In genomic region chr10:21172774-21173432, GRCh38 we compare ENCODE assay signal across 8 cellular contexts.
DNase-seq lines count a peak whose midpoint lies in the region; ATAC-seq and TF ChIP-seq lines count a peak whose summit lies in the region.

No MANE protein-coding gene starts in this region.

- 6 to 8% methylated on average over 31 to 36 of the region's 36 CpGs for WGBS in heart right ventricle, 2 donors

- TF ChIP-seq CTCF in GM10266 (IDR thresholded peaks at IDR 0.05; ENCODE audit: control insufficient read depth, insufficient read depth, low read depth, missing control alignments) = no peak
- TF ChIP-seq CTCF in heart right ventricle (IDR thresholded peaks at IDR 0.05) = no peak

- peaks cover 0 to 54% (median 17%) of the 10 kb centered on the region in 7 donors for H3K27me3 ChIP-seq in heart right ventricle
- H3K27me3 ChIP-seq in rectal smooth muscle tissue (ENCODE audit: control insufficient read depth, insufficient read depth, low read length) = peaks cover 3% of the 10 kb centered on the region
- H3K27me3 ChIP-seq in effector memory CD4-positive, alpha-beta T cell (replicated peaks; ENCODE audit: control insufficient read depth, insufficient read depth, low read length, poor library complexity, severe bottlenecking) = no peaks in the 10 kb centered on the region

- DNase-seq in GM10266 (ENCODE audit: extremely low spot score) = peak; percentile 41
- DNase-seq in heart right ventricle = peak in 1 of 2 donors; percentile 18
- DNase-seq in effector memory CD4-positive, alpha-beta T cell = no peak

- intact Hi-C loops in heart right ventricle (cut with DNase I) = loop anchor here in 1 of 10 donors (10.0 kb wide), 1 partner anchor 92 kb away; no protein-coding TSS in a partner anchor

- H3K4me3 ChIP-seq in heart right ventricle (peak overlapping the region; percentile 54 to 68 (median 62)), rectal smooth muscle tissue (ENCODE audit: low read length) (peak overlapping the region; percentile 71)
- no peak overlapping the region for H3K4me3 ChIP-seq in effector memory CD4-positive, alpha-beta T cell (ENCODE audit: insufficient read depth, low read depth, low read length, poor library complexity, severe bottlenecking)

- peak overlapping the region in 6 of 10 donors; percentile 34 to 78 (median 54) for H3K27ac ChIP-seq in heart right ventricle
- no peak overlapping the region for H3K27ac ChIP-seq in rectal smooth muscle tissue (ENCODE audit: low read depth, low read length)
- H3K27ac ChIP-seq in effector memory CD4-positive, alpha-beta T cell (ENCODE audit: insufficient read depth, low read length, poor library complexity, severe bottlenecking) = no peak overlapping the region

- H3K36me3 ChIP-seq in heart right ventricle (no peaks in the 10 kb centered on the region), rectal smooth muscle tissue (ENCODE audit: control insufficient read depth, insufficient read depth, low read length) (no peaks in the 10 kb centered on the region)
- H3K36me3 ChIP-seq in effector memory CD4-positive, alpha-beta T cell (ENCODE audit: control insufficient read depth, insufficient read depth, low read length) = no peaks in the 10 kb centered on the region

- peaks cover 0 to 12% (median 8%) of the 10 kb centered on the region in 9 donors for H3K4me1 ChIP-seq in heart right ventricle
- H3K4me1 ChIP-seq in rectal smooth muscle tissue (ENCODE audit: control insufficient read depth, insufficient read depth, low read length) = no peaks in the 10 kb centered on the region
- H3K4me1 ChIP-seq in effector memory CD4-positive, alpha-beta T cell (ENCODE audit: control insufficient read depth, insufficient read depth, low read length, poor library complexity, severe bottlenecking) = no peaks in the 10 kb centered on the region

- ATAC-seq in SK-N-SH treated with all-trans-retinoic acid at 6 μM for 48 hours (peak; percentile 50), heart right ventricle (peak; percentile 32 to 53 (median 41)), GM21367 (IDR thresholded peaks at IDR 0.05; ENCODE audit: unreplicated experiment) (no peak), HG03521 (IDR thresholded peaks at IDR 0.05; ENCODE audit: unreplicated experiment) (no peak), HG02938 (IDR thresholded peaks at IDR 0.05; ENCODE audit: unreplicated experiment) (no peak)

- no peaks in the 10 kb centered on the region for H3K9me3 ChIP-seq in heart right ventricle
- H3K9me3 ChIP-seq in effector memory CD4-positive, alpha-beta T cell (ENCODE audit: control insufficient read depth, low read length) = no peaks in the 10 kb centered on the region

- H3K9ac ChIP-seq in rectal smooth muscle tissue (ENCODE audit: low read length) = no peak overlapping the region

TF ChIP-seq in SK-N-SH treated with all-trans-retinoic acid at 6 μM for 48 hours, 23 proteins besides CTCF, POLR2A, EP300 and RAD21:
- TF ChIP-seq ZNF70 (CRISPR knock-in tag; IDR thresholded peaks at IDR 0.05) = no peak
- TF ChIP-seq PPARA (CRISPR knock-in tag; IDR thresholded peaks at IDR 0.05; ENCODE audit: borderline replicate concordance) = no peak
- no peak for TF ChIP-seq CSDC2 (CRISPR knock-in tag; IDR thresholded peaks at IDR 0.05)
- no peak for TF ChIP-seq TCF4 (CRISPR knock-in tag; IDR thresholded peaks at IDR 0.05; ENCODE audit: borderline replicate concordance)
- TF ChIP-seq PATZ1 (CRISPR knock-in tag; IDR thresholded peaks at IDR 0.05; ENCODE audit: borderline replicate concordance) = no peak
- TF ChIP-seq ARNTL (CRISPR knock-in tag; IDR thresholded peaks at IDR 0.05; ENCODE audit: borderline replicate concordance, low read depth) = no peak
- no peak for TF ChIP-seq POU6F1 (CRISPR knock-in tag; IDR thresholded peaks at IDR 0.05; ENCODE audit: borderline replicate concordance, low read depth)
- no peak for TF ChIP-seq ZFP30 (CRISPR knock-in tag; IDR thresholded peaks at IDR 0.05)
- TF ChIP-seq CSRNP3 (CRISPR knock-in tag; IDR thresholded peaks at IDR 0.05) = no peak
- TF ChIP-seq RARB (CRISPR knock-in tag; IDR thresholded peaks at IDR 0.05) = no peak
- no peak for TF ChIP-seq ESRRG (CRISPR knock-in tag; IDR thresholded peaks at IDR 0.05)
- TF ChIP-seq ZNF8 (CRISPR knock-in tag; IDR thresholded peaks at IDR 0.05) = no peak
- TF ChIP-seq ZFP3 (CRISPR knock-in tag; IDR thresholded peaks at IDR 0.05) = no peak

Comparison
In these comparisons a context has a peak if more than half of its experiments do, and no peak if none do; other contexts are left out.
1. ATAC-seq: peak in SK-N-SH treated with all-trans-retinoic acid at 6 μM for 48 hours (single experiment) and heart right ventricle (8 of 8); none in GM21367 (single experiment), HG03521 (single experiment) and HG02938 (single experiment).
2. H3K27ac ChIP-seq: peak in heart right ventricle (6 of 10); none in rectal smooth muscle tissue (single experiment) and effector memory CD4-positive, alpha-beta T cell (single experiment).